Comparison of ENCODE assay signal across 8 cellular contexts in genomic region chr12:6827982-6828670, GRCh38. TPM values are rescaled to one million over a fixed set of nuclear protein-coding genes. Genes with fewer than 3 reads are reported as not detected.
DNase-seq lines count a peak whose midpoint lies in the region; ATAC-seq and TF ChIP-seq lines count a peak whose summit lies in the region.

Gene P3H3, plus strand, starts transcription at chr12:6828407. Its CDS starts 34 bp downstream, at chr12:6828441.

- H3K9me3 ChIP-seq in HAP-1 (no peaks in the 10 kb centered on the region), right lobe of liver (no peaks in the 10 kb centered on the region)

- H3K4me3 ChIP-seq in AG09309 (ENCODE audit: control insufficient read depth, low read depth, low read length) (peak within 1 kb of the TSS; percentile 53), HAP-1 (peak within 1 kb of the TSS; percentile 93), dorsolateral prefrontal cortex (peak within 1 kb of the TSS; percentile 54 to 91 (median 80)), right lobe of liver (peak within 1 kb of the TSS; percentile 47 to 58 (median 51))

- DNase-seq in AG09309 (ENCODE audit: low read depth), result no peak
- DNase-seq in HAP-1 (ENCODE audit: low spot score in 2 of 2), result peak; percentile 61 to 81
- peak; percentile 39 for DNase-seq in RPMI8226
- DNase-seq in dorsolateral prefrontal cortex, result peak in 2 of 10 donors; percentile 59 to 61
- DNase-seq in right lobe of liver, result peak in 1 of 3 donors; percentile 32
- DNase-seq in stromal cell of bone marrow (ENCODE audit: low read depth), result peak; percentile 24
- DNase-seq in NCI-H2029 treated with DMSO at 0.1 percent for 48 hours (lab: John Stamatoyannopoulos, UW), result no peak
- no peak for DNase-seq in activated CD4-positive, alpha-beta T cell treated with anti-CD3 and anti-CD28 coated beads for 1 hour

- H3K36me3 ChIP-seq in HAP-1 (replicated peaks), result peaks cover 36% of the 10 kb centered on the region
- H3K36me3 ChIP-seq in right lobe of liver, result no peaks in the 10 kb centered on the region

- in situ Hi-C loops in HAP-1 (cut with MboI; ENCODE audit: low sequenced_read_pairs), result loop anchor here (5.0 kb wide), 1 partner anchor 76 kb away; the partner anchor contains the start of gene MLF2

- H3K4me1 ChIP-seq in HAP-1 (peaks cover 13% of the 10 kb centered on the region), right lobe of liver (peaks cover 0 to 5% (median 0%) of the 10 kb centered on the region in 4 donors)

- ATAC-seq in right lobe of liver, result peak in 1 of 4 donors; percentile 35

- peak within 1 kb of the TSS in 55 of 59 donors; percentile 22 to 98 (median 83) for H3K27ac ChIP-seq in dorsolateral prefrontal cortex
- no peak within 1 kb of the TSS for H3K27ac ChIP-seq in right lobe of liver

- 2% methylated on average over 26 of the region's 42 CpGs for WGBS in right lobe of liver (ENCODE audit: insufficient coverage, low coverage, low lambda C conversion rate, missing lambda C conversion rate)

- TF ChIP-seq CTCF in AG09309 (IDR thresholded peaks at IDR 0.05; ENCODE audit: control insufficient read depth, insufficient read depth, low read depth, low read length, missing control alignments) (no peak), dorsolateral prefrontal cortex (IDR thresholded peaks at IDR 0.05 in 54 of 56, conservative IDR thresholded peaks at IDR 0.05 in 2 of 56; ENCODE audit: low read depth in 1 of 56, partially characterized antibody in 56 of 56) (peak in 17 of 56 donors; percentile 8 to 50 (median 22)), right lobe of liver (IDR thresholded peaks at IDR 0.05) (peak in 1 of 4 donors; percentile 25)

- H3K27me3 ChIP-seq in HAP-1 (ENCODE audit: low read depth) (no peaks in the 10 kb centered on the region), dorsolateral prefrontal cortex (peaks cover 0 to 6% (median 0%) of the 10 kb centered on the region in 45 donors), right lobe of liver (no peaks in the 10 kb centered on the region)

- no peak for TF ChIP-seq POLR2A in right lobe of liver (IDR thresholded peaks at IDR 0.05)

- intact Hi-C loops in dorsolateral prefrontal cortex (cut with DNase I), result loop anchor here (5.0 kb wide), 3 partner anchors 61 to 231 kb away; partner anchors contain the start of gene PTMS (in 2 of the 2)
- intact Hi-C loops in right lobe of liver (cut with DNase I), result loop anchor here in 1 of 2 donors (5.0 kb wide), 1 partner anchor 96 kb away; no protein-coding TSS in a partner anchor

RNA-seq across cellular contexts. Expression of gene P3H3, which starts in this region (rescaled TPM):
- 10 to 100 TPM; 14.2 to 61.4 (median 29.3) TPM for total RNA-seq in dorsolateral prefrontal cortex
- total RNA-seq in right lobe of liver, result 1 to 10 TPM in 5 of 6 experiments, under 1 TPM in 1; 0.98 to 2.1 (median 1.5) TPM

Comparison
In these comparisons a context has a peak if more than half of its experiments do, and no peak if none do; other contexts are left out.
1. RNA of gene P3H3 (total RNA-seq): 14.2 to 61.4 TPM in dorsolateral prefrontal cortex; 0.98 to 2.1 TPM in right lobe of liver; every median in the first group is over 4 times any median in the second.
2. DNase-seq: peak in HAP-1 (2 of 2), RPMI8226 (single experiment) and stromal cell of bone marrow (single experiment); none in AG09309 (single experiment), NCI-H2029 treated with DMSO at 0.1 percent for 48 hours (single experiment) and activated CD4-positive, alpha-beta T cell treated with anti-CD3 and anti-CD28 coated beads for 1 hour (single experiment).
3. H3K27ac ChIP-seq: peak in dorsolateral prefrontal cortex (55 of 59); none in right lobe of liver (0 of 3).
4. Peak in every context shown above with its lines, with median percentiles within 50 percentile points of each other: H3K4me3 ChIP-seq.